ENCODE assay signal across 22 cellular contexts in the genomic region with DNA sequence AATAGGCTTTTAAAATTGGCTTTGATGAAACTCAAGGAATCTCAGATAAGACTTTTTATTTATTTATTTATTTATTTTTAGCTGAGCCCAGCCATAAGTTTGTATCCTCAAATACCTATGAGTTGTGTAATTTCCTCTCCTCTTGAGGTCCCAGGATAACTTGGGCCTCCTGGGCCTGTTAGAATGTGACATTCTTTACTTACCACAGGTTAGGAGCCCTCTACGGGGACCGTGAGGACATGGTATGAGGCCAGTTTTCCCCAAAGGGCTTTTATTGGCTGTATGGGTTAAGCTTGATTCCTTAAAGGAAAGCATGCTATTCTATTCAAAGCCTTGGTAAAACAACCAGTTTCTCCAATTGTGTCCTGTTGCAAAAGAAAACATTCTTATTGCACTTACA. TPM values are rescaled to one million over a fixed set of nuclear protein-coding genes. Genes with fewer than 3 reads are reported as not detected.
DNase-seq lines count a peak whose midpoint lies in the region; TF ChIP-seq lines count a peak whose summit lies in the region.
"Had no signal": no experiment of that assay in that cellular context is flagged by ENCODE, and none has a peak within 500 bp of the region (broad histone marks: within the 10 kb centered on the region; RNA-seq: fewer than 3 reads in every experiment).

No MANE protein-coding gene starts in this region.

- H3K36me3 ChIP-seq in HUES6 (ENCODE audit: control insufficient read depth, insufficient read depth, low read length) (peaks cover 3% of the 10 kb centered on the region; the same call in 1 of the 2 replicates), mesendoderm (ENCODE audit: control insufficient read depth, insufficient read depth, low read length) (no peaks in the 10 kb centered on the region)

- H2AK5ac ChIP-seq in mesendoderm (ENCODE audit: low read length): no peak overlapping the region

- H3K27ac Mint-ChIP-seq in progenitor cell of endocrine pancreas: no peak overlapping the region
- H3K27ac Mint-ChIP-seq: CD4-positive, alpha-beta T cell; IgD-negative memory B cell had no signal

- DNase-seq in EH (ENCODE audit: low read depth) (peak; percentile 14), choroid plexus epithelial cell (ENCODE audit: low read depth) (peak; percentile 10), mesendoderm (peak; percentile 89), cerebellar cortex (ENCODE audit: low spot score) (no peak), progenitor cell of endocrine pancreas (ENCODE audit: low spot score, unreplicated experiment) (no peak)
- DNase-seq in stimulated activated CD4-positive, alpha-beta T cell treated with anti-CD3 and anti-CD28 coated beads, Interleukin-2, amount 100 ng/mL, for 24 hours: no peak
- DNase-seq: AML-193; CD4-positive, alpha-beta T cell; DMS153; DMS79; GF-D8; H9; KBM-7 had no signal

- H3K4me2 ChIP-seq in mesendoderm (ENCODE audit: low read length): no peak overlapping the region
- H3K4me2 ChIP-seq: A549 had no signal

- H3K56ac ChIP-seq in mesendoderm (ENCODE audit: low read length): no peak overlapping the region

- peaks cover 34% of the 10 kb centered on the region for H3K4me1 ChIP-seq in HUES6 (ENCODE audit: control insufficient read depth, insufficient read depth, low read length)
- H3K4me1 ChIP-seq in mesendoderm (ENCODE audit: control insufficient read depth, low read depth, low read length): peaks cover 3% of the 10 kb centered on the region
- H3K4me1 ChIP-seq: A549 had no signal

- WGBS in mesendoderm (ENCODE audit: extremely low coverage, insufficient coverage, low lambda C conversion rate): no CpG with 5 or more reads among the region's 2 CpGs

- no peak overlapping the region for H4K5ac ChIP-seq in mesendoderm (ENCODE audit: low read length)

- H3K9me3 ChIP-seq in HUES6 (ENCODE audit: control insufficient read depth, insufficient read depth, low read depth, low read length): peaks cover 12% of the 10 kb centered on the region; the same call in 1 of the 2 replicates
- H3K9me3 ChIP-seq: A549 had no signal

- peaks cover 7% of the 10 kb centered on the region for H3K4me1 Mint-ChIP-seq in progenitor cell of endocrine pancreas (ENCODE audit: low read depth)
- H3K4me1 Mint-ChIP-seq: IgD-negative memory B cell had no signal

- H2BK15ac ChIP-seq in mesendoderm (replicated peaks; ENCODE audit: low read depth): peak overlapping the region; percentile 57

- no peaks in the 10 kb centered on the region for H3K27me3 ChIP-seq in HUES6 (ENCODE audit: control insufficient read depth, insufficient read depth, low read length)
- H3K27me3 ChIP-seq in mesendoderm (ENCODE audit: insufficient read depth, low read length, poor library complexity): no peaks in the 10 kb centered on the region

- H3K4me3 ChIP-seq in HUES6 (ENCODE audit: low read depth, low read length) (no peak overlapping the region), choroid plexus epithelial cell (ENCODE audit: low read depth, low read length) (no peak overlapping the region), mesendoderm (ENCODE audit: low read length) (no peak overlapping the region)
- H3K4me3 ChIP-seq: A549 had no signal

- TF ChIP-seq CTCF in choroid plexus epithelial cell (conservative IDR thresholded peaks at IDR 0.05; ENCODE audit: low read depth, low read length) (no peak), progenitor cell of endocrine pancreas (IDR thresholded peaks at IDR 0.05; ENCODE audit: unreplicated experiment) (no peak)

- no peak overlapping the region for H3K9ac ChIP-seq in HUES6 (ENCODE audit: low read length)
- H3K9ac ChIP-seq in mesendoderm (ENCODE audit: low read length): no peak overlapping the region

- peak overlapping the region; percentile 76 for H4K8ac ChIP-seq in mesendoderm (ENCODE audit: low read depth, low read length)

- H3K79me2 ChIP-seq in mesendoderm (ENCODE audit: control insufficient read depth, insufficient read depth, low read length): no peaks in the 10 kb centered on the region

- no peak overlapping the region for H3K4me3 Mint-ChIP-seq in progenitor cell of endocrine pancreas (ENCODE audit: low read depth)
- H3K4me3 Mint-ChIP-seq: CD4-positive, alpha-beta T cell; IgD-negative memory B cell had no signal

- no peak overlapping the region for H3K23ac ChIP-seq in mesendoderm (ENCODE audit: low read length)

- H3K36me3 Mint-ChIP-seq in progenitor cell of endocrine pancreas (ENCODE audit: insufficient read depth): no peaks in the 10 kb centered on the region
- H3K36me3 Mint-ChIP-seq: IgD-negative memory B cell had no signal

- peak overlapping the region; percentile 81 for H3K4ac ChIP-seq in mesendoderm (ENCODE audit: low read depth, low read length)

- H2BK120ac ChIP-seq in mesendoderm (ENCODE audit: low read depth, low read length): peak overlapping the region; percentile 92

- peaks cover 5% of the 10 kb centered on the region for H3K27me3 Mint-ChIP-seq in progenitor cell of endocrine pancreas

- H3K27ac ChIP-seq in HUES6 (ENCODE audit: low read depth, low read length) (peak overlapping the region; percentile 99; the same call in 1 of the 2 replicates), mesendoderm (ENCODE audit: low read depth, low read length) (peak overlapping the region; percentile 60)
- H3K27ac ChIP-seq: 22Rv1, A549, C4-2B had no signal

- peak overlapping the region; percentile 94 for H3K18ac ChIP-seq in mesendoderm (ENCODE audit: low read length)

- H3K79me1 ChIP-seq in mesendoderm (ENCODE audit: low read length): no peaks in the 10 kb centered on the region

- H3K9me3 Mint-ChIP-seq in progenitor cell of endocrine pancreas (ENCODE audit: low read depth): no peaks in the 10 kb centered on the region
- H3K9me3 Mint-ChIP-seq: CD4-positive, alpha-beta T cell had no signal

- no peak overlapping the region for H2BK5ac ChIP-seq in mesendoderm (ENCODE audit: low read length)

RNA-seq across cellular contexts. Expression of gene SHISAL2B, which starts 16.9 kb away (rescaled TPM):
- polyA plus RNA-seq in mesendoderm (2013, experiment 1 of 2): 80.4 TPM
- 79.0 TPM for polyA plus RNA-seq in mesendoderm (2013, experiment 2 of 2)
- 0.51 TPM in 1 of 2 replicates, not detected in the other for total RNA-seq in progenitor cell of endocrine pancreas
- total RNA-seq: CD4-positive, alpha-beta T cell; Daoy; HepG2; HT-29 had no signal
- polyA plus RNA-seq: A549, BJ, HepG2, IgD-negative memory B cell had no signal

Comparison
In these comparisons a context has a peak if more than half of its experiments do, and no peak if none do; other contexts are left out.
1. DNase-seq: peak in EH (single experiment), choroid plexus epithelial cell (single experiment) and mesendoderm (single experiment); none in cerebellar cortex (single experiment), progenitor cell of endocrine pancreas (single experiment) and stimulated activated CD4-positive, alpha-beta T cell treated with anti-CD3 and anti-CD28 coated beads, Interleukin-2, amount 100 ng/mL, for 24 hours (0 of 2).